15 cellular contexts compared by ENCODE assay signal in the genomic region with DNA sequence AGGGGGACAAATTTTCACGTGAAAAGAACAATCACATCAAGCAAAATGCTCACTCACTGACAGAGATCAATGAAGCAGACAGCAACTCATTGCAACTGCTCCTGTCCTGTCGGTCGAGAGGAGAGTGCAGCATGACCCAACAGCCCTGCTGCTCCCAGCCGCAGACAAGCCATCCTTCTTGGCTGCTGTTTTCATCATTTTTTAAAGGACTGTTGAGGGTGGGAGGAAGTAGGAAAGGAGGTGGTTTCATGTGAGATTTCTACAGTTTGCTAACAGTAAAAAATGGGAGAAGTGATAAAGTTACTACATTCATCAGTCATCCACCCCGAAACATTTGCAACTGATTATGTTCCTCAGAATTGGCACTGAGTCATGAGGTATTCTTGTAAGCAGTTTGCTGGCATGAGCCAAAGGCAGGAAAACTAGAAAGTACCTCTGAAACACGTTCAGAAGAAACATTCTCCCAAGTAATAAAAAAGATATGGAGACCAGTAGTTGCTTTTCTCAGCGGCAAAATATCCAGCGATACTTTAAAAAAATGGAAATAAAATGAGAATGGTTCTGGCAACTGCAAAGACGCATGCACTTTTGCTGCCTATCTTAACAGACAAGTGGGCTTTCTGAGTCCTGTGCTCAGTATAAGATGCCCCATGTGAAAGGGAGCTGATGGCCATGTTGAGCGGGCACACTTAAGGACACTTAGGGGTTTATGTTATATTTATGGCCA.
DNase-seq lines count a peak whose midpoint lies in the region; ATAC-seq and TF ChIP-seq lines count a peak whose summit lies in the region.
"Had no signal": no experiment of that assay in that cellular context is flagged by ENCODE, and none has a peak within 500 bp of the region (broad histone marks: within the 10 kb centered on the region; RNA-seq: fewer than 3 reads in every experiment).

No MANE protein-coding gene starts in this region.

- H3K79me2 ChIP-seq in fibroblast of lung (ENCODE audit: control insufficient read depth, insufficient read depth, low read length) (no peaks in the 10 kb centered on the region), smooth muscle cell (ENCODE audit: low read depth) (no peaks in the 10 kb centered on the region)

- ATAC-seq in HG02938 (IDR thresholded peaks at IDR 0.05; ENCODE audit: unreplicated experiment) (no peak), GM21423 (IDR thresholded peaks at IDR 0.05; ENCODE audit: unreplicated experiment) (no peak)
- ATAC-seq: gastrocnemius medialis; left lung; stimulated activated naive B cell treated with anti-CD40 and anti-IgM and Interleukin-4, amounts not matched to agents 10 μg/mL and 1 μg/mL and 100 μg/mL, for 72 hours had no signal

- H4K20me1 ChIP-seq in fibroblast of lung (ENCODE audit: control insufficient read depth, extremely low read depth, insufficient read depth, low read length), result no peaks in the 10 kb centered on the region
- no peaks in the 10 kb centered on the region for H4K20me1 ChIP-seq in smooth muscle cell (ENCODE audit: low read depth)

- H2AFZ ChIP-seq in fibroblast of lung (ENCODE audit: low read length) (no peak overlapping the region), smooth muscle cell (ENCODE audit: low read depth) (no peak overlapping the region)

- H3K4me2 ChIP-seq in fibroblast of lung (ENCODE audit: extremely low read depth, insufficient read depth, low read length) (no peak overlapping the region), smooth muscle cell (peak overlapping the region; percentile 67)

- H3K4me3 ChIP-seq in fibroblast of lung (replicated peaks in 1 of 4; ENCODE audit: control extremely low read depth in 1 of 4, insufficient read depth in 1 of 4, low read depth in 3 of 4, low read length in 4 of 4), result no peak overlapping the region
- no peak overlapping the region for H3K4me3 ChIP-seq in smooth muscle cell
- H3K4me3 ChIP-seq: gastrocnemius medialis, left lung, MG63 had no signal

- WGBS in smooth muscle cell (ENCODE audit: low lambda C conversion rate), result 41% methylated on average over 10 of the region's 10 CpGs

- H3K4me1 ChIP-seq in fibroblast of lung (ENCODE audit: control insufficient read depth, extremely low read depth, insufficient read depth, low read length), result peaks cover 7% of the 10 kb centered on the region
- H3K4me1 ChIP-seq in smooth muscle cell (ENCODE audit: low read depth), result no peaks in the 10 kb centered on the region
- H3K4me1 ChIP-seq: gastrocnemius medialis, left lung had no signal

- H3K27me3 ChIP-seq in fibroblast of lung (ENCODE audit: control insufficient read depth, insufficient read depth, low read length) (peaks cover 14% of the 10 kb centered on the region), smooth muscle cell (ENCODE audit: low read depth) (no peaks in the 10 kb centered on the region)
- H3K27me3 ChIP-seq: MG63 had no signal

- H3K27ac ChIP-seq in fibroblast of lung (ENCODE audit: insufficient read depth, low read length) (no peak overlapping the region), smooth muscle cell (ENCODE audit: low read depth) (peak overlapping the region; percentile 12)
- H3K27ac ChIP-seq: gastrocnemius medialis, left lung had no signal

- DNase-seq in GM04504 (ENCODE audit: low read depth), result peak; percentile 84
- peak; percentile 57 for DNase-seq in OCI-M1 (lab: John Stamatoyannopoulos, UW)
- peak; percentile 45 to 88 for DNase-seq in fibroblast of lung (ENCODE audit: low read depth in 2 of 2)
- no peak for DNase-seq in smooth muscle cell (lab: John Stamatoyannopoulos, UW; ENCODE audit: unreplicated experiment)
- no peak for DNase-seq in T1000 (lab: John Stamatoyannopoulos, UW)
- no peak for DNase-seq in hippocampal formation (lab: John Stamatoyannopoulos, UW)
- DNase-seq: activated CD4-positive, alpha-beta T cell treated with anti-CD3 and anti-CD28 coated beads, Interleukin-2, amount 50 U/mL, for 1 hour; activated effector memory CD4-positive, alpha-beta T cell treated with Interleukin-2 at 50 U/mL for 16 hours; gastrocnemius medialis; left lung; MG63; NCI-H748 treated with DMSO at 0.1 percent for 48 hours; stimulated activated naive B cell treated with anti-CD40 and anti-IgM and Interleukin-4, amounts not matched to agents 10 μg/mL and 1 μg/mL and 100 μg/mL, for 72 hours had no signal

- no peaks in the 10 kb centered on the region for H3F3A ChIP-seq in smooth muscle cell (ENCODE audit: low read depth)

- no peaks in the 10 kb centered on the region for H3K9me3 ChIP-seq in fibroblast of lung (ENCODE audit: control insufficient read depth, insufficient read depth, low read depth, low read length)
- H3K9me3 ChIP-seq in smooth muscle cell (replicated peaks; ENCODE audit: low read depth), result no peaks in the 10 kb centered on the region
- H3K9me3 ChIP-seq: gastrocnemius medialis, left lung, MG63 had no signal

- no peak for TF ChIP-seq CTCF in fibroblast of lung (conservative IDR thresholded peaks at IDR 0.05 in 1 of 2, IDR thresholded peaks at IDR 0.05 in 1 of 2; ENCODE audit: low read depth in 1 of 2, low read length in 2 of 2)
- TF ChIP-seq CTCF in smooth muscle cell (IDR thresholded peaks at IDR 0.05; ENCODE audit: borderline replicate concordance, insufficient read depth, poor library complexity, severe bottlenecking), result no peak

- H3K9ac ChIP-seq in fibroblast of lung (ENCODE audit: insufficient read depth, low read length) (no peak overlapping the region), smooth muscle cell (ENCODE audit: low read depth) (no peak overlapping the region)

- H3K36me3 ChIP-seq in fibroblast of lung (ENCODE audit: control insufficient read depth, insufficient read depth, low read length) (no peaks in the 10 kb centered on the region), smooth muscle cell (ENCODE audit: low read depth) (no peaks in the 10 kb centered on the region)
- H3K36me3 ChIP-seq: gastrocnemius medialis, left lung, MG63 had no signal

Comparison
In these comparisons a context has a peak if more than half of its experiments do, and no peak if none do; other contexts are left out.
1. DNase-seq: peak in GM04504 (single experiment), OCI-M1 (single experiment) and fibroblast of lung (2 of 2); none in smooth muscle cell (single experiment), T1000 (single experiment) and hippocampal formation (0 of 2).